31 cellular contexts compared by ENCODE assay signal in genomic region chr6:102679844-102680243, GRCh38.
"Had no signal": no experiment of that assay in that cellular context is flagged by ENCODE, and none has a peak within 500 bp of the region (broad histone marks: within the 10 kb centered on the region; RNA-seq: fewer than 3 reads in every experiment).

No MANE protein-coding gene starts in this region.

- H3K9me3 ChIP-seq: SJCRH30 had no signal

- ATAC-seq: activated naive CD4-positive, alpha-beta T cell treated with anti-CD3 and anti-CD28 coated beads, Interleukin-2, amount 50 U/mL, for 72 hours; activated T-cell treated with anti-CD3 and anti-CD28 coated beads, Interleukin-2, amount 50 U/mL, for 4 hours; Panc1; T-cell had no signal

- H3K36me3 ChIP-seq: SJCRH30 had no signal

- H3K4me1 ChIP-seq: SJCRH30 had no signal

- H3K27me3 ChIP-seq: SJCRH30 had no signal

- FAIRE-seq: TTC549 had no signal

- H3K27ac ChIP-seq: RWPE1, SJCRH30 had no signal

- H3K4me3 ChIP-seq: SJCRH30 had no signal

- DNase-seq: activated B cell treated with CpG ODN at 0.5 μM for 24 hours; activated CD4-positive, alpha-beta memory T cell treated with anti-CD3 and anti-CD28 coated beads for 36 hours; activated CD4-positive, alpha-beta T cell treated with anti-CD3 and anti-CD28 coated beads for 1 hour; activated CD4-positive, alpha-beta T cell treated with anti-CD3 and anti-CD28 coated beads, Interleukin-2, amount 10 ng/mL, durations not matched to agents 24 days and 14 days; activated CD8-positive, alpha-beta memory T cell treated with anti-CD3 and anti-CD28 coated beads for 24 hours; activated effector memory CD4-positive, alpha-beta T cell treated with anti-CD3 and anti-CD28 coated beads, Interleukin-2, amount 50 U/mL, for 16 hours; activated naive CD4-positive, alpha-beta T cell treated with Interleukin-2 at 50 U/mL for 16 hours; activated T-cell treated with anti-CD3 and anti-CD28 coated beads, Interleukin-2, amount 50 U/mL, for 4 hours; anterior cingulate cortex; caudate nucleus; Kasumi-1; KBM-7; NCI-H1105 treated with DMSO at 0.1 percent for 48 hours; NCI-H146; NCI-H187 treated with DMSO at 0.1 percent for 48 hours; NCI-H2081 treated with DMSO at 0.1 percent for 48 hours; NCI-H2171 treated with DMSO at 0.1 percent for 48 hours; NCI-H345; NCI-H510A; NCI-H526 treated with DMSO at 0.1 percent for 48 hours; NK-92 treated with Interleukin-12 subunit alpha and Interleukin-12 subunit beta, amount 100 ng/mL, for 24 hours; OCI-M1; Right ventricle myocardium superior; SJCRH30; T-cell; T-helper 2 cell; T1000 had no signal
